Comparison of ENCODE assay signal across 8 cellular contexts in genomic region chr17:17693253-17693954, GRCh38. TPM values are rescaled to one million over a fixed set of nuclear protein-coding genes. Genes with fewer than 3 reads are reported as not detected.
DNase-seq lines count a peak whose midpoint lies in the region; ATAC-seq and TF ChIP-seq lines count a peak whose summit lies in the region.

No MANE protein-coding gene starts in this region.

- H3K4me1 Mint-ChIP-seq in activated CD8-positive, alpha-beta T cell treated with anti-CD3 and anti-CD28 coated beads, Interleukin-2, amount 10 ng/mL, durations not matched to agents 7 days and 5 days (ENCODE audit: low read depth): peaks cover 71% of the 10 kb centered on the region
- H3K4me1 Mint-ChIP-seq in progenitor cell of endocrine pancreas (ENCODE audit: low read depth): peaks cover 66% of the 10 kb centered on the region

- no peaks in the 10 kb centered on the region for H3K27me3 Mint-ChIP-seq in activated CD8-positive, alpha-beta T cell treated with anti-CD3 and anti-CD28 coated beads, Interleukin-2, amount 10 ng/mL, durations not matched to agents 7 days and 5 days (ENCODE audit: low read depth)
- H3K27me3 Mint-ChIP-seq in progenitor cell of endocrine pancreas: no peaks in the 10 kb centered on the region

- CTCF ChIA-PET in activated CD8-positive, alpha-beta T cell treated with anti-CD3 and anti-CD28 coated beads, Interleukin-2, amount 10 ng/mL, durations not matched to agents 7 days and 5 days (lab: Charles Lee): interaction anchor here (1.0 to 1.8 kb wide), 7 partner anchors 13 to 340 kb away, joined by 3 to 5 read pairs (median 3); partner anchors contain the start of genes DRC3 and TOM1L2

- intact Hi-C loops in left cardiac atrium (cut with DNase I): loop anchor here in 1 of 2 donors (10.0 kb wide), 1 partner anchor 51 kb away; no protein-coding TSS in a partner anchor

- peak overlapping the region; percentile 58 for H3K4me3 Mint-ChIP-seq in activated CD8-positive, alpha-beta T cell treated with anti-CD3 and anti-CD28 coated beads, Interleukin-2, amount 10 ng/mL, durations not matched to agents 7 days and 5 days
- H3K4me3 Mint-ChIP-seq in progenitor cell of endocrine pancreas (ENCODE audit: low read depth): peak overlapping the region; percentile 66

- no peaks in the 10 kb centered on the region for H3K36me3 ChIP-seq in ES-I3 (ENCODE audit: insufficient read depth, low read length)

- H3K9me3 Mint-ChIP-seq in activated CD8-positive, alpha-beta T cell treated with anti-CD3 and anti-CD28 coated beads, Interleukin-2, amount 10 ng/mL, durations not matched to agents 7 days and 5 days (ENCODE audit: insufficient read depth): no peaks in the 10 kb centered on the region
- H3K9me3 Mint-ChIP-seq in progenitor cell of endocrine pancreas (ENCODE audit: low read depth): no peaks in the 10 kb centered on the region

- peak; percentile 27 for DNase-seq in NCI-H1694 (lab: John Stamatoyannopoulos, UW)
- DNase-seq in activated CD8-positive, alpha-beta T cell treated with anti-CD3 and anti-CD28 coated beads, Interleukin-2, amount 10 ng/mL, durations not matched to agents 7 days and 5 days: no peak
- DNase-seq in left cardiac atrium: peak; percentile 79
- no peak for DNase-seq in progenitor cell of endocrine pancreas (ENCODE audit: low spot score, unreplicated experiment)
- no peak for DNase-seq in SKM-1 treated with dmso at 0.1 percent for 144 hours (lab: John Stamatoyannopoulos, UW; ENCODE audit: unreplicated experiment)
- DNase-seq in stimulated activated CD4-positive, alpha-beta T cell treated with anti-CD3 and anti-CD28 coated beads, Interleukin-4, amount 100 ng/mL, for 24 hours: no peak

- H3K9me3 ChIP-seq in ES-I3 (ENCODE audit: control insufficient read depth, insufficient read depth, low read length): no peaks in the 10 kb centered on the region

- no peaks in the 10 kb centered on the region for H3K36me3 Mint-ChIP-seq in activated CD8-positive, alpha-beta T cell treated with anti-CD3 and anti-CD28 coated beads, Interleukin-2, amount 10 ng/mL, durations not matched to agents 7 days and 5 days (ENCODE audit: low read depth)
- H3K36me3 Mint-ChIP-seq in progenitor cell of endocrine pancreas (ENCODE audit: insufficient read depth): no peaks in the 10 kb centered on the region

- peaks cover 37% of the 10 kb centered on the region for H3K4me1 ChIP-seq in ES-I3 (ENCODE audit: insufficient read depth, low read length)

- peak overlapping the region; percentile 95 for H3K27ac Mint-ChIP-seq in activated CD8-positive, alpha-beta T cell treated with anti-CD3 and anti-CD28 coated beads, Interleukin-2, amount 10 ng/mL, durations not matched to agents 7 days and 5 days
- peak overlapping the region; percentile 96 for H3K27ac Mint-ChIP-seq in progenitor cell of endocrine pancreas

- POLR2A ChIA-PET in activated CD8-positive, alpha-beta T cell treated with anti-CD3 and anti-CD28 coated beads, Interleukin-2, amount 10 ng/mL, durations not matched to agents 7 days and 5 days (lab: Charles Lee): interaction anchor here (0.7 to 5.4 kb wide), 3 partner anchors 11 to 269 kb away, joined by 3 to 38 read pairs (median 4); partner anchors contain the start of gene SREBF1

- TF ChIP-seq CTCF in progenitor cell of endocrine pancreas (IDR thresholded peaks at IDR 0.05; ENCODE audit: unreplicated experiment): no peak

- no peak for ATAC-seq in activated CD8-positive, alpha-beta T cell treated with anti-CD3 and anti-CD28 coated beads, Interleukin-2, amount 10 ng/mL, durations not matched to agents 7 days and 5 days
- ATAC-seq in left cardiac atrium: peak; percentile 41 to 45
- ATAC-seq in GM18870 (IDR thresholded peaks at IDR 0.05; ENCODE audit: unreplicated experiment): no peak

- H3K9ac ChIP-seq in ES-I3 (ENCODE audit: low read depth, low read length): peak overlapping the region; percentile 54

RNA-seq across cellular contexts. Expression of gene RAI1, which starts 12.1 kb away (rescaled TPM):
- 10 to 100 TPM; 24.4 to 24.6 TPM for total RNA-seq in activated CD8-positive, alpha-beta T cell treated with anti-CD3 and anti-CD28 coated beads, Interleukin-2, amount 10 ng/mL, durations not matched to agents 7 days and 5 days
- total RNA-seq in left cardiac atrium (10 to 100 TPM; 22.4 to 32.3 TPM), progenitor cell of endocrine pancreas (69.0 and 75.0 TPM in 2 replicates)

Comparison
In these comparisons a context has a peak if more than half of its experiments do, and no peak if none do; other contexts are left out.
1. DNase-seq: peak in NCI-H1694 (single experiment) and left cardiac atrium (single experiment); none in activated CD8-positive, alpha-beta T cell treated with anti-CD3 and anti-CD28 coated beads, Interleukin-2, amount 10 ng/mL, durations not matched to agents 7 days and 5 days (single experiment), progenitor cell of endocrine pancreas (single experiment), SKM-1 treated with dmso at 0.1 percent for 144 hours (single experiment) and stimulated activated CD4-positive, alpha-beta T cell treated with anti-CD3 and anti-CD28 coated beads, Interleukin-4, amount 100 ng/mL, for 24 hours (single experiment).
2. ATAC-seq: peak in left cardiac atrium (2 of 2); none in activated CD8-positive, alpha-beta T cell treated with anti-CD3 and anti-CD28 coated beads, Interleukin-2, amount 10 ng/mL, durations not matched to agents 7 days and 5 days (single experiment) and GM18870 (single experiment).